Comparison of ENCODE assay signal across 22 cellular contexts in genomic region chr11:102523887-102524286, GRCh38. TPM values are rescaled to one million over a fixed set of nuclear protein-coding genes. Genes with fewer than 3 reads are reported as not detected.
"Had no signal": no experiment of that assay in that cellular context is flagged by ENCODE, and none has a peak within 500 bp of the region (broad histone marks: within the 10 kb centered on the region; RNA-seq: fewer than 3 reads in every experiment).

No MANE protein-coding gene starts in this region.

- H3K9me3 ChIP-seq: esophagus squamous epithelium, gastrocnemius medialis, heart right ventricle, left lung, lower lobe of right lung had no signal

- ATAC-seq: esophagus mucosa, gastrocnemius medialis, heart right ventricle, left cardiac atrium, left lung, left ventricle myocardium superior, lower lobe of right lung had no signal

- H3K36me3 ChIP-seq: esophagus squamous epithelium, gastrocnemius medialis, heart right ventricle, left lung, lower lobe of right lung had no signal

- H3K27ac ChIP-seq: coronary artery, dorsolateral prefrontal cortex, epithelial cell of prostate, esophagus squamous epithelium, gastrocnemius medialis, heart right ventricle, left lung, lower lobe of right lung had no signal

- H3K4me1 ChIP-seq: esophagus squamous epithelium, gastrocnemius medialis, heart right ventricle, left lung, lower lobe of right lung had no signal

- H3K27me3 ChIP-seq: esophagus squamous epithelium, gastrocnemius medialis, left lung had no signal

- DNase-seq: dermis blood vessel endothelial cell; dorsolateral prefrontal cortex; effector CD4-positive, alpha-beta T cell; effector memory CD4-positive, alpha-beta T cell; erythroblast; esophagus squamous epithelium; foreskin fibroblast; foreskin melanocyte; gastrocnemius medialis; glutamatergic neuron; head of caudate nucleus; heart right ventricle; hippocampal formation; left cardiac atrium; left lung; left ventricle myocardium superior; lower lobe of right lung; mesenchymal stem cell; midbrain had no signal

- H3K4me3 ChIP-seq: coronary artery, dorsolateral prefrontal cortex, esophagus squamous epithelium, gastrocnemius medialis, heart right ventricle, left lung, lower lobe of right lung had no signal

RNA-seq across cellular contexts. Expression of gene MMP7, which starts 6.7 kb away (rescaled TPM):
- total RNA-seq: gastrocnemius medialis, left ventricle myocardium superior had no signal
